ENCODE assay signal across 1 cellular context in genomic region chr15:43249699-43250203, GRCh38.
A peak's percentile ranks its signal among the peaks of the same experiment; 100 is the strongest.
TF ChIP-seq lines count a peak whose summit lies in the region.

No MANE protein-coding gene starts in this region.

TF ChIP-seq in K562, 482 proteins besides CTCF, POLR2A, EP300 and RAD21 (continued from another document and continues in another):
- TF ChIP-seq ZBTB2 (IDR thresholded peaks at IDR 0.05) (no peak), ZNF41 (CRISPR knock-in tag; conservative IDR thresholded peaks at IDR 0.05) (no peak), TCF3 (CRISPR knock-in tag; IDR thresholded peaks at IDR 0.05) (peak; percentile 27; the same call in 1 of the 2 replicates), KDM2B (CRISPR knock-in tag; IDR thresholded peaks at IDR 0.05) (no peak), NFRKB (IDR thresholded peaks at IDR 0.05; ENCODE audit: low read depth) (no peak), RFX7 (CRISPR knock-in tag; IDR thresholded peaks at IDR 0.05) (no peak), ATF7 (IDR thresholded peaks at IDR 0.05) (peak; percentile 28; the same call in 1 of the 2 replicates), FOXK1 (CRISPR knock-in tag; IDR thresholded peaks at IDR 0.05; ENCODE audit: borderline replicate concordance) (no peak), ZBTB11 (CRISPR knock-in tag; IDR thresholded peaks at IDR 0.05) (no peak), SP1 (CRISPR knock-in tag; IDR thresholded peaks at IDR 0.05) (no peak), SRSF1 (IDR thresholded peaks at IDR 0.05; ENCODE audit: low read depth, low read length) (no peak), ZBTB34 (CRISPR knock-in tag; IDR thresholded peaks at IDR 0.05) (no peak), SREBF2 (CRISPR knock-in tag; IDR thresholded peaks at IDR 0.05) (no peak), NRF1 (conservative IDR thresholded peaks at IDR 0.05 in 1 of 2, IDR thresholded peaks at IDR 0.05 in 1 of 2) (no peak), NFIC (IDR thresholded peaks at IDR 0.05) (no peak), RBFOX2 (IDR thresholded peaks at IDR 0.05; ENCODE audit: low read depth, low read length) (no peak), ZNF224 (CRISPR knock-in tag; IDR thresholded peaks at IDR 0.05) (no peak), CBFA2T2 (conservative IDR thresholded peaks at IDR 0.05) (no peak; the same call in 1 of the 2 replicates), SRSF7 (optimal IDR thresholded peaks at IDR 0.05; ENCODE audit: low read depth, low read length) (no peak), POLR2AphosphoS5 (IDR thresholded peaks at IDR 0.05; ENCODE audit: control insufficient read depth, insufficient read depth, low read depth, low read length) (no peak), MTF1 (CRISPR knock-in tag; IDR thresholded peaks at IDR 0.05; ENCODE audit: borderline replicate concordance) (no peak), IFI16 (CRISPR knock-in tag; IDR thresholded peaks at IDR 0.05) (no peak), MIER1 (IDR thresholded peaks at IDR 0.05; ENCODE audit: low read depth) (no peak), TEAD2 (tag; IDR thresholded peaks at IDR 0.05) (no peak), ZNF699 (CRISPR knock-in tag; IDR thresholded peaks at IDR 0.05; ENCODE audit: insufficient replicate concordance) (no peak), PCBP1 (IDR thresholded peaks at IDR 0.05; ENCODE audit: low read depth, low read length, poor library complexity, severe bottlenecking) (no peak), FOXP4 (CRISPR knock-in tag; IDR thresholded peaks at IDR 0.05; ENCODE audit: borderline replicate concordance) (no peak), CBFA2T3 (IDR thresholded peaks at IDR 0.05) (peak; percentile 21; the same call in 1 of the 2 replicates), ZNF24 (IDR thresholded peaks at IDR 0.05) (peak; percentile 35; the same call in 1 of the 2 replicates), HDAC6 (IDR thresholded peaks at IDR 0.05; ENCODE audit: low read depth, low read length) (no peak), RFX1 (IDR thresholded peaks at IDR 0.05) (no peak), THRAP3 (IDR thresholded peaks at IDR 0.05; ENCODE audit: borderline replicate concordance) (no peak), ZSCAN32 (CRISPR knock-in tag; IDR thresholded peaks at IDR 0.05) (no peak), TBP (optimal IDR thresholded peaks at IDR 0.05; ENCODE audit: low read depth, low read length) (no peak), ZNF277 (CRISPR knock-in tag; IDR thresholded peaks at IDR 0.05; ENCODE audit: borderline replicate concordance) (no peak), NFATC3 (IDR thresholded peaks at IDR 0.05) (no peak), ZBTB5 (IDR thresholded peaks at IDR 0.05) (no peak), ELF1 (tag; IDR thresholded peaks at IDR 0.05) (no peak)
- TF ChIP-seq, protein P1, sequence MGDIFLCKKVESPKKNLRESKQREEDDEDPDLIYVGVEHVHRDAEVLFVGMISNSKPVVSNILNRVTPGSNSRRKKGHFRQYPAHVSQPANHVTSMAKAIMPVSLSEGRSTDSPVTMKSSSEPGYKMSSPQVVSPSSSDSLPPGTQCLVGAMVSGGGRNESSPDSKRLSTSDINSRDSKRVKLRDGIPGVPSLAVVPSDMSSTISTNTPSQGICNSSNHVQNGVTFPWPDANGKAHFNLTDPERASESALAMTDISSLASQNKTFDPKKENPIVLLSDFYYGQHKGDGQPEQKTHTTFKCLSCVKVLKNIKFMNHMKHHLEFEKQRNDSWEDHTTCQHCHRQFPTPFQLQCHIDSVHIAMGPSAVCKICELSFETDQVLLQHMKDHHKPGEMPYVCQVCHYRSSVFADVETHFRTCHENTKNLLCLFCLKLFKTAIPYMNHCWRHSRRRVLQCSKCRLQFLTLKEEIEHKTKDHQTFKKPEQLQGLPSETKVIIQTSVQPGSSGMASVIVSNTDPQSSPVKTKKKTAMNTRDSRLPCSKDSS (IDR thresholded peaks at IDR 0.05; ENCODE audit: low read depth, partially characterized antibody) = no peak
- TF ChIP-seq, protein P2, sequence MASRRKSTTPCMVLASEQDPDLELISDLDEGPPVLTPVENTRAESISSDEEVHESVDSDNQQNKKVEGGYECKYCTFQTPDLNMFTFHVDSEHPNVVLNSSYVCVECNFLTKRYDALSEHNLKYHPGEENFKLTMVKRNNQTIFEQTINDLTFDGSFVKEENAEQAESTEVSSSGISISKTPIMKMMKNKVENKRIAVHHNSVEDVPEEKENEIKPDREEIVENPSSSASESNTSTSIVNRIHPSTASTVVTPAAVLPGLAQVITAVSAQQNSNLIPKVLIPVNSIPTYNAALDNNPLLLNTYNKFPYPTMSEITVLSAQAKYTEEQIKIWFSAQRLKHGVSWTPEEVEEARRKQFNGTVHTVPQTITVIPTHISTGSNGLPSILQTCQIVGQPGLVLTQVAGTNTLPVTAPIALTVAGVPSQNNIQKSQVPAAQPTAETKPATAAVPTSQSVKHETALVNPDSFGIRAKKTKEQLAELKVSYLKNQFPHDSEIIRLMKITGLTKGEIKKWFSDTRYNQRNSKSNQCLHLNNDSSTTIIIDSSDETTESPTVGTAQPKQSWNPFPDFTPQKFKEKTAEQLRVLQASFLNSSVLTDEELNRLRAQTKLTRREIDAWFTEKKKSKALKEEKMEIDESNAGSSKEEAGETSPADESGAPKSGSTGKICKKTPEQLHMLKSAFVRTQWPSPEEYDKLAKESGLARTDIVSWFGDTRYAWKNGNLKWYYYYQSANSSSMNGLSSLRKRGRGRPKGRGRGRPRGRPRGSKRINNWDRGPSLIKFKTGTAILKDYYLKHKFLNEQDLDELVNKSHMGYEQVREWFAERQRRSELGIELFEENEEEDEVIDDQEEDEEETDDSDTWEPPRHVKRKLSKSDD (conservative IDR thresholded peaks at IDR 0.05; ENCODE audit: low read length) = no peak
- TF ChIP-seq, protein P3, sequence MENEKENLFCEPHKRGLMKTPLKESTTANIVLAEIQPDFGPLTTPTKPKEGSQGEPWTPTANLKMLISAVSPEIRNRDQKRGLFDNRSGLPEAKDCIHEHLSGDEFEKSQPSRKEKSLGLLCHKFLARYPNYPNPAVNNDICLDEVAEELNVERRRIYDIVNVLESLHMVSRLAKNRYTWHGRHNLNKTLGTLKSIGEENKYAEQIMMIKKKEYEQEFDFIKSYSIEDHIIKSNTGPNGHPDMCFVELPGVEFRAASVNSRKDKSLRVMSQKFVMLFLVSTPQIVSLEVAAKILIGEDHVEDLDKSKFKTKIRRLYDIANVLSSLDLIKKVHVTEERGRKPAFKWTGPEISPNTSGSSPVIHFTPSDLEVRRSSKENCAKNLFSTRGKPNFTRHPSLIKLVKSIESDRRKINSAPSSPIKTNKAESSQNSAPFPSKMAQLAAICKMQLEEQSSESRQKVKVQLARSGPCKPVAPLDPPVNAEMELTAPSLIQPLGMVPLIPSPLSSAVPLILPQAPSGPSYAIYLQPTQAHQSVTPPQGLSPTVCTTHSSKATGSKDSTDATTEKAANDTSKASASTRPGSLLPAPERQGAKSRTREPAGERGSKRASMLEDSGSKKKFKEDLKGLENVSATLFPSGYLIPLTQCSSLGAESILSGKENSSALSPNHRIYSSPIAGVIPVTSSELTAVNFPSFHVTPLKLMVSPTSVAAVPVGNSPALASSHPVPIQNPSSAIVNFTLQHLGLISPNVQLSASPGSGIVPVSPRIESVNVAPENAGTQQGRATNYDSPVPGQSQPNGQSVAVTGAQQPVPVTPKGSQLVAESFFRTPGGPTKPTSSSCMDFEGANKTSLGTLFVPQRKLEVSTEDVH (IDR thresholded peaks at IDR 0.05; ENCODE audit: low read depth, partially characterized antibody) = no peak
- TF ChIP-seq, protein P4, sequence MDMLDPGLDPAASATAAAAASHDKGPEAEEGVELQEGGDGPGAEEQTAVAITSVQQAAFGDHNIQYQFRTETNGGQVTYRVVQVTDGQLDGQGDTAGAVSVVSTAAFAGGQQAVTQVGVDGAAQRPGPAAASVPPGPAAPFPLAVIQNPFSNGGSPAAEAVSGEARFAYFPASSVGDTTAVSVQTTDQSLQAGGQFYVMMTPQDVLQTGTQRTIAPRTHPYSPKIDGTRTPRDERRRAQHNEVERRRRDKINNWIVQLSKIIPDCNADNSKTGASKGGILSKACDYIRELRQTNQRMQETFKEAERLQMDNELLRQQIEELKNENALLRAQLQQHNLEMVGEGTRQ (CRISPR knock-in tag; IDR thresholded peaks at IDR 0.05) = no peak
